Comparison of ENCODE assay signal across 1 cellular context in the genomic region with DNA sequence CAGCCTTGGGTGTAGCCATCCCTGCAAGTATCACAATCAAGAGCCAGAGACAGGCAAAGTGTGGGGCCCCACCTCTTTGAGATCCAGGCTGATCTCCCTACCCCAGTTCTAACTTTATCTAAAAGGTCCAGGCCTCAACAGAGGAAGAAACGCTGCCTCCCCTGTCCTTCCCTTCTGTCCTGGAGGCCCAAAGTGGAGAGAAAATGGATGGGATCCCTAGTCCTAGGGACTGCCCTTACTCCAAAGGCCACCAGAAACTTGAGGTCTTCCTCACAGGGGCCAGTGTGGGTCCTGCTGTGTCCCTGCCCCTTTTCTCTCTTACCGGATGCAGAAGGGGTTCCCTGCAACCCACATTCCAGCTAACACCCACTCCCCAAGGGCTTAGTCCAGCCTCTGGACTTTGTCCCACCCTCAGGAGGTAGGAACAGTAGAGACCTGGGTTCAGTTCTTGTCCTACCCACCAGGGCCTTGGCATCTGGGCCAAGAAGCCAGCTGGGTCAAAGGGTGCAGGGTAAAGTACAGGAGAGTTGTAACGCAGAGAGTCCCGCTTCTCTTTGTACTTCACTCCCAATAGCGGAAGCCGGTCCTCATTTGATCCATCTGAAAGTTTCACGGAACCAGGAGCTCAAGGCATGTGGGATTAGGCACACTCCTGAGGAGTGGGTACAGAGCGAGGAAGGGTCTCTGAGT.
A peak's percentile ranks its signal among the peaks of the same experiment; 100 is the strongest.
TF ChIP-seq lines count a peak whose summit lies in the region.

No MANE protein-coding gene starts in this region.

TF ChIP-seq in HepG2, 621 proteins besides CTCF, POLR2A, EP300 and RAD21 (continued from another document and continues in another):
- TF ChIP-seq, protein P1, sequence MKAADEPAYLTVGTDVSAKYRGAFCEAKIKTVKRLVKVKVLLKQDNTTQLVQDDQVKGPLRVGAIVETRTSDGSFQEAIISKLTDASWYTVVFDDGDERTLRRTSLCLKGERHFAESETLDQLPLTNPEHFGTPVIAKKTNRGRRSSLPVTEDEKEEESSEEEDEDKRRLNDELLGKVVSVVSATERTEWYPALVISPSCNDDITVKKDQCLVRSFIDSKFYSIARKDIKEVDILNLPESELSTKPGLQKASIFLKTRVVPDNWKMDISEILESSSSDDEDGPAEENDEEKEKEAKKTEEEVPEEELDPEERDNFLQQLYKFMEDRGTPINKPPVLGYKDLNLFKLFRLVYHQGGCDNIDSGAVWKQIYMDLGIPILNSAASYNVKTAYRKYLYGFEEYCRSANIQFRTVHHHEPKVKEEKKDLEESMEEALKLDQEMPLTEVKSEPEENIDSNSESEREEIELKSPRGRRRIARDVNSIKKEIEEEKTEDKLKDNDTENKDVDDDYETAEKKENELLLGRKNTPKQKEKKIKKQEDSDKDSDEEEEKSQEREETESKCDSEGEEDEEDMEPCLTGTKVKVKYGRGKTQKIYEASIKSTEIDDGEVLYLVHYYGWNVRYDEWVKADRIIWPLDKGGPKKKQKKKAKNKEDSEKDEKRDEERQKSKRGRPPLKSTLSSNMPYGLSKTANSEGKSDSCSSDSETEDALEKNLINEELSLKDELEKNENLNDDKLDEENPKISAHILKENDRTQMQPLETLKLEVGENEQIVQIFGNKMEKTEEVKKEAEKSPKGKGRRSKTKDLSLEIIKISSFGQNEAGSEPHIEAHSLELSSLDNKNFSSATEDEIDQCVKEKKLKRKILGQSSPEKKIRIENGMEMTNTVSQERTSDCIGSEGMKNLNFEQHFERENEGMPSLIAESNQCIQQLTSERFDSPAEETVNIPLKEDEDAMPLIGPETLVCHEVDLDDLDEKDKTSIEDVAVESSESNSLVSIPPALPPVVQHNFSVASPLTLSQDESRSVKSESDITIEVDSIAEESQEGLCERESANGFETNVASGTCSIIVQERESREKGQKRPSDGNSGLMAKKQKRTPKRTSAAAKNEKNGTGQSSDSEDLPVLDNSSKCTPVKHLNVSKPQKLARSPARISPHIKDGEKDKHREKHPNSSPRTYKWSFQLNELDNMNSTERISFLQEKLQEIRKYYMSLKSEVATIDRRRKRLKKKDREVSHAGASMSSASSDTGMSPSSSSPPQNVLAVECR (CRISPR knock-in tag; IDR thresholded peaks at IDR 0.05; ENCODE audit: borderline replicate concordance): peak; percentile 42
- TF ChIP-seq HOXA5 (CRISPR knock-in tag; IDR thresholded peaks at IDR 0.05) (0 out of 2 replicates have a peak, but pooled peaks have one; percentile 22), RXRB (CRISPR knock-in tag; IDR thresholded peaks at IDR 0.05; ENCODE audit: borderline replicate concordance) (peak; percentile 42; the same call in 1 of the 2 replicates), KLF13 (CRISPR knock-in tag; IDR thresholded peaks at IDR 0.05) (no peak), MEIS2 (CRISPR knock-in tag; IDR thresholded peaks at IDR 0.05) (0 out of 2 replicates have a peak, but pooled peaks have one; percentile 21), ZSCAN12 (CRISPR knock-in tag; IDR thresholded peaks at IDR 0.05) (no peak), ZNF383 (CRISPR knock-in tag; IDR thresholded peaks at IDR 0.05; ENCODE audit: borderline replicate concordance) (no peak), MTF2 (CRISPR knock-in tag; IDR thresholded peaks at IDR 0.05; ENCODE audit: borderline replicate concordance) (no peak), TP53 (CRISPR knock-in tag; conservative IDR thresholded peaks at IDR 0.05) (no peak; the same call in 1 of the 2 replicates), ZNF776 (CRISPR knock-in tag; IDR thresholded peaks at IDR 0.05) (no peak), ZNF678 (CRISPR knock-in tag; IDR thresholded peaks at IDR 0.05) (no peak), ZFP1 (CRISPR knock-in tag; IDR thresholded peaks at IDR 0.05) (no peak), ZNF879 (CRISPR knock-in tag; IDR thresholded peaks at IDR 0.05) (no peak), IKZF4 (CRISPR knock-in tag; IDR thresholded peaks at IDR 0.05; ENCODE audit: borderline replicate concordance, low read depth, not compliant biosample characterization) (no peak), HNF4G (IDR thresholded peaks at IDR 0.05; ENCODE audit: borderline replicate concordance, low read depth, low read length) (peak; percentile 79), HNF4G (CRISPR knock-in tag; IDR thresholded peaks at IDR 0.05; ENCODE audit: borderline replicate concordance, low read depth) (peak; percentile 33; the same call in 1 of the 2 replicates), ZNF136 (CRISPR knock-in tag; IDR thresholded peaks at IDR 0.05; ENCODE audit: low read depth) (no peak), ZNF274 (CRISPR knock-in tag; IDR thresholded peaks at IDR 0.05) (no peak), PHF8 (CRISPR knock-in tag; IDR thresholded peaks at IDR 0.05) (no peak), NR2C2 (CRISPR knock-in tag; IDR thresholded peaks at IDR 0.05; ENCODE audit: borderline replicate concordance) (peak; percentile 64; the same call in 1 of the 2 replicates), ZBTB7A (CRISPR knock-in tag; IDR thresholded peaks at IDR 0.05) (peak; percentile 84; the same call in 1 of the 2 replicates), ZFP36 (IDR thresholded peaks at IDR 0.05; ENCODE audit: borderline replicate concordance, low read depth, low read length, partially characterized antibody) (no peak)
- TF ChIP-seq, protein P2, sequence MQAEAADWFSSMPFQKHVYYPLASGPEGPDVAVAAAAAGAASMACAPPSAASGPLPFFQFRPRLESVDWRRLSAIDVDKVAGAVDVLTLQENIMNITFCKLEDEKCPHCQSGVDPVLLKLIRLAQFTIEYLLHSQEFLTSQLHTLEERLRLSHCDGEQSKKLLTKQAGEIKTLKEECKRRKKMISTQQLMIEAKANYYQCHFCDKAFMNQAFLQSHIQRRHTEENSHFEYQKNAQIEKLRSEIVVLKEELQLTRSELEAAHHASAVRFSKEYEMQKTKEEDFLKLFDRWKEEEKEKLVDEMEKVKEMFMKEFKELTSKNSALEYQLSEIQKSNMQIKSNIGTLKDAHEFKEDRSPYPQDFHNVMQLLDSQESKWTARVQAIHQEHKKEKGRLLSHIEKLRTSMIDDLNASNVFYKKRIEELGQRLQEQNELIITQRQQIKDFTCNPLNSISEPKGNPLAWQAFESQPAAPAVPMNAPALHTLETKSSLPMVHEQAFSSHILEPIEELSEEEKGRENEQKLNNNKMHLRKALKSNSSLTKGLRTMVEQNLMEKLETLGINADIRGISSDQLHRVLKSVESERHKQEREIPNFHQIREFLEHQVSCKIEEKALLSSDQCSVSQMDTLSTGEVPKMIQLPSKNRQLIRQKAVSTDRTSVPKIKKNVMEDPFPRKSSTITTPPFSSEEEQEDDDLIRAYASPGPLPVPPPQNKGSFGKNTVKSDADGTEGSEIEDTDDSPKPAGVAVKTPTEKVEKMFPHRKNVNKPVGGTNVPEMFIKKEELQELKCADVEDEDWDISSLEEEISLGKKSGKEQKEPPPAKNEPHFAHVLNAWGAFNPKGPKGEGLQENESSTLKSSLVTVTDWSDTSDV (CRISPR knock-in tag; IDR thresholded peaks at IDR 0.05): no peak
- TF ChIP-seq, protein P3, sequence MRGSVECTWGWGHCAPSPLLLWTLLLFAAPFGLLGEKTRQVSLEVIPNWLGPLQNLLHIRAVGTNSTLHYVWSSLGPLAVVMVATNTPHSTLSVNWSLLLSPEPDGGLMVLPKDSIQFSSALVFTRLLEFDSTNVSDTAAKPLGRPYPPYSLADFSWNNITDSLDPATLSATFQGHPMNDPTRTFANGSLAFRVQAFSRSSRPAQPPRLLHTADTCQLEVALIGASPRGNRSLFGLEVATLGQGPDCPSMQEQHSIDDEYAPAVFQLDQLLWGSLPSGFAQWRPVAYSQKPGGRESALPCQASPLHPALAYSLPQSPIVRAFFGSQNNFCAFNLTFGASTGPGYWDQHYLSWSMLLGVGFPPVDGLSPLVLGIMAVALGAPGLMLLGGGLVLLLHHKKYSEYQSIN (CRISPR knock-in tag; IDR thresholded peaks at IDR 0.05; ENCODE audit: borderline replicate concordance): no peak
- TF ChIP-seq, protein P4, sequence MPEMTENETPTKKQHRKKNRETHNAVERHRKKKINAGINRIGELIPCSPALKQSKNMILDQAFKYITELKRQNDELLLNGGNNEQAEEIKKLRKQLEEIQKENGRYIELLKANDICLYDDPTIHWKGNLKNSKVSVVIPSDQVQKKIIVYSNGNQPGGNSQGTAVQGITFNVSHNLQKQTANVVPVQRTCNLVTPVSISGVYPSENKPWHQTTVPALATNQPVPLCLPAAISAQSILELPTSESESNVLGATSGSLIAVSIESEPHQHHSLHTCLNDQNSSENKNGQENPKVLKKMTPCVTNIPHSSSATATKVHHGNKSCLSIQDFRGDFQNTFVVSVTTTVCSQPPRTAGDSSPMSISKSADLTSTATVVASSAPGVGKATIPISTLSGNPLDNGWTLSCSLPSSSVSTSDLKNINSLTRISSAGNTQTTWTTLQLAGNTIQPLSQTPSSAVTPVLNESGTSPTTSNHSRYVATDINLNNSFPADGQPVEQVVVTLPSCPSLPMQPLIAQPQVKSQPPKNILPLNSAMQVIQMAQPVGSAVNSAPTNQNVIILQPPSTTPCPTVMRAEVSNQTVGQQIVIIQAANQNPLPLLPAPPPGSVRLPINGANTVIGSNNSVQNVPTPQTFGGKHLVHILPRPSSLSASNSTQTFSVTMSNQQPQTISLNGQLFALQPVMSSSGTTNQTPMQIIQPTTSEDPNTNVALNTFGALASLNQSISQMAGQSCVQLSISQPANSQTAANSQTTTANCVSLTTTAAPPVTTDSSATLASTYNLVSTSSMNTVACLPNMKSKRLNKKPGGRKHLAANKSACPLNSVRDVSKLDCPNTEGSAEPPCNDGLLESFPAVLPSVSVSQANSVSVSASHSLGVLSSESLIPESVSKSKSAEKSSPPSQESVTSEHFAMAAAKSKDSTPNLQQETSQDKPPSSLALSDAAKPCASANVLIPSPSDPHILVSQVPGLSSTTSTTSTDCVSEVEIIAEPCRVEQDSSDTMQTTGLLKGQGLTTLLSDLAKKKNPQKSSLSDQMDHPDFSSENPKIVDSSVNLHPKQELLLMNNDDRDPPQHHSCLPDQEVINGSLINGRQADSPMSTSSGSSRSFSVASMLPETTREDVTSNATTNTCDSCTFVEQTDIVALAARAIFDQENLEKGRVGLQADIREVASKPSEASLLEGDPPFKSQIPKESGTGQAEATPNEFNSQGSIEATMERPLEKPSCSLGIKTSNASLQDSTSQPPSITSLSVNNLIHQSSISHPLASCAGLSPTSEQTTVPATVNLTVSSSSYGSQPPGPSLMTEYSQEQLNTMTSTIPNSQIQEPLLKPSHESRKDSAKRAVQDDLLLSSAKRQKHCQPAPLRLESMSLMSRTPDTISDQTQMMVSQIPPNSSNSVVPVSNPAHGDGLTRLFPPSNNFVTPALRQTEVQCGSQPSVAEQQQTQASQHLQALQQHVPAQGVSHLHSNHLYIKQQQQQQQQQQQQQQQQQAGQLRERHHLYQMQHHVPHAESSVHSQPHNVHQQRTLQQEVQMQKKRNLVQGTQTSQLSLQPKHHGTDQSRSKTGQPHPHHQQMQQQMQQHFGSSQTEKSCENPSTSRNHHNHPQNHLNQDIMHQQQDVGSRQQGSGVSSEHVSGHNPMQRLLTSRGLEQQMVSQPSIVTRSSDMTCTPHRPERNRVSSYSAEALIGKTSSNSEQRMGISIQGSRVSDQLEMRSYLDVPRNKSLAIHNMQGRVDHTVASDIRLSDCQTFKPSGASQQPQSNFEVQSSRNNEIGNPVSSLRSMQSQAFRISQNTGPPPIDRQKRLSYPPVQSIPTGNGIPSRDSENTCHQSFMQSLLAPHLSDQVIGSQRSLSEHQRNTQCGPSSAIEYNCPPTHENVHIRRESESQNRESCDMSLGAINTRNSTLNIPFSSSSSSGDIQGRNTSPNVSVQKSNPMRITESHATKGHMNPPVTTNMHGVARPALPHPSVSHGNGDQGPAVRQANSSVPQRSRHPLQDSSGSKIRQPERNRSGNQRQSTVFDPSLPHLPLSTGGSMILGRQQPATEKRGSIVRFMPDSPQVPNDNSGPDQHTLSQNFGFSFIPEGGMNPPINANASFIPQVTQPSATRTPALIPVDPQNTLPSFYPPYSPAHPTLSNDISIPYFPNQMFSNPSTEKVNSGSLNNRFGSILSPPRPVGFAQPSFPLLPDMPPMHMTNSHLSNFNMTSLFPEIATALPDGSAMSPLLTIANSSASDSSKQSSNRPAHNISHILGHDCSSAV (CRISPR knock-in tag; IDR thresholded peaks at IDR 0.05; ENCODE audit: borderline replicate concordance): no peak
- TF ChIP-seq, protein P5, sequence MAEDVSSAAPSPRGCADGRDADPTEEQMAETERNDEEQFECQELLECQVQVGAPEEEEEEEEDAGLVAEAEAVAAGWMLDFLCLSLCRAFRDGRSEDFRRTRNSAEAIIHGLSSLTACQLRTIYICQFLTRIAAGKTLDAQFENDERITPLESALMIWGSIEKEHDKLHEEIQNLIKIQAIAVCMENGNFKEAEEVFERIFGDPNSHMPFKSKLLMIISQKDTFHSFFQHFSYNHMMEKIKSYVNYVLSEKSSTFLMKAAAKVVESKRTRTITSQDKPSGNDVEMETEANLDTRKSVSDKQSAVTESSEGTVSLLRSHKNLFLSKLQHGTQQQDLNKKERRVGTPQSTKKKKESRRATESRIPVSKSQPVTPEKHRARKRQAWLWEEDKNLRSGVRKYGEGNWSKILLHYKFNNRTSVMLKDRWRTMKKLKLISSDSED (CRISPR knock-in tag; IDR thresholded peaks at IDR 0.05): no peak
- TF ChIP-seq, protein P6, sequence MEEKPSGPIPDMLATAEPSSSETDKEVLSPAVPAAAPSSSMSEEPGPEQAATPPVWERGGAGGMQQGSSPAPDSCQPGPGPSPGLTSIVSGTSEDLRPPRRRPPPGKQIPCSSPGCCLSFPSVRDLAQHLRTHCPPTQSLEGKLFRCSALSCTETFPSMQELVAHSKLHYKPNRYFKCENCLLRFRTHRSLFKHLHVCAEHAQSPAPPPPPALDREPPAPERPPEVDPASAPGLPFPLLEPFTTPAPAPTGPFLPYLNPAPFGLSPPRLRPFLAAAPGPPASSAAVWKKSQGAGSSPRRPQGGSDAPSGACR (CRISPR knock-in tag; IDR thresholded peaks at IDR 0.05): no peak
- TF ChIP-seq, protein P7, sequence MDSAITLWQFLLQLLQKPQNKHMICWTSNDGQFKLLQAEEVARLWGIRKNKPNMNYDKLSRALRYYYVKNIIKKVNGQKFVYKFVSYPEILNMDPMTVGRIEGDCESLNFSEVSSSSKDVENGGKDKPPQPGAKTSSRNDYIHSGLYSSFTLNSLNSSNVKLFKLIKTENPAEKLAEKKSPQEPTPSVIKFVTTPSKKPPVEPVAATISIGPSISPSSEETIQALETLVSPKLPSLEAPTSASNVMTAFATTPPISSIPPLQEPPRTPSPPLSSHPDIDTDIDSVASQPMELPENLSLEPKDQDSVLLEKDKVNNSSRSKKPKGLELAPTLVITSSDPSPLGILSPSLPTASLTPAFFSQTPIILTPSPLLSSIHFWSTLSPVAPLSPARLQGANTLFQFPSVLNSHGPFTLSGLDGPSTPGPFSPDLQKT (CRISPR knock-in tag; IDR thresholded peaks at IDR 0.05; ENCODE audit: borderline replicate concordance): no peak
- TF ChIP-seq, protein P8, sequence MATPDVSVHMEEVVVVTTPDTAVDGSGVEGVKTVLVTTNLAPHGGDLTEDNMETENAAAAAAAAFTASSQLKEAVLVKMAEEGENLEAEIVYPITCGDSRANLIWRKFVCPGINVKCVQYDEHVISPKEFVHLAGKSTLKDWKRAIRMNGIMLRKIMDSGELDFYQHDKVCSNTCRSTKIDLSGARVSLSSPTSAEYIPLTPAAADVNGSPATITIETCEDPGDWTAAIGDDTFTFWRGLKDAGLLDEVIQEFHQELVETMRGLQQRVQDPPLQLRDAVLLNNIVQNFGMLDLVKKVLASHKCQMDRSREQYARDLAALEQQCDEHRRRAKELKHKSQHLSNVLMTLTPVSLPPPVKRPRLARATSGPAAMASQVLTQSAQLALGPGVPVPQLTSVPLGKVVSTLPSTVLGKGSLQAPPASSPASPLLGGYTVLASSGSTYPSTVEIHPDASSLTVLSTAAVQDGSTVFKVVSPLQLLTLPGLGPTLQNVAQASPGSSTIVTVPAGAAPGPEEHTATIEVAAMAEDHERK (CRISPR knock-in tag; IDR thresholded peaks at IDR 0.05; ENCODE audit: low read depth): no peak
- TF ChIP-seq, protein P9, sequence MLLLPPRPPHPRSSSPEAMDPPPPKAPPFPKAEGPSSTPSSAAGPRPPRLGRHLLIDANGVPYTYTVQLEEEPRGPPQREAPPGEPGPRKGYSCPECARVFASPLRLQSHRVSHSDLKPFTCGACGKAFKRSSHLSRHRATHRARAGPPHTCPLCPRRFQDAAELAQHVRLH (CRISPR knock-in tag; IDR thresholded peaks at IDR 0.05; ENCODE audit: borderline replicate concordance, low read depth): 0 out of 2 replicates have a peak, but pooled peaks have one; percentile 10
